Comparison of ENCODE assay signal across 10 cellular contexts in the genomic region with DNA sequence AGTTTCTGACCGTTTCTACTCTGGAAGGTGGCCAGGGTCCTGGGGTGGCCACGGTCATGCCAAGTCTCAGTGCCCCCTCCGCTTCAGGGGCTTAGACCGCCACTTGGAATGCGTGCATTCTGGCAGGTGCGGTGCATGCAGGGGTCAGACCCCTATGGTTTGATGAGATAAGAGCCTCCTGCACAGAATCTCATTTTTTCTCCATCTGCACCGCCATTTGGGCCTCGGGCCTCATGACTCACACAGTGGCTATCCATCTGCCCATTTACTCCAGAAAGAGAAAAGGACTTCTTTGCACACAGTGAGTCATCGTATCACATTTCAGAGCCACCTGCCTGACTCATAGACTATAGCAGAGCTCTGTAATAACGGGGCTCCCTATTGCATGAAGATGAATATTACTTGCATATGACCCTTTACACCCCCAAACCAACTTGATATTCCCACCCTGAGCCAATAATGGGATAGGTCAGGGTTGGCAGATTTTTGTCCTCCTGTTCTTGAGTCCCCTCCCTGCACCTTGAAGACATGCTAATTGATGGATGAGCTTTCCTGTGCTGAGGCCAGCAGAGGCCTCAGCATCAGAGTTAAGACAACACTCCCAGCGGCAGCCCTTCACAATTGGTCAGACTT.
DNase-seq lines count a peak whose midpoint lies in the region; ATAC-seq, FAIRE-seq and TF ChIP-seq lines count a peak whose summit lies in the region.
"Had no signal": no experiment of that assay in that cellular context is flagged by ENCODE, and none has a peak within 500 bp of the region (broad histone marks: within the 10 kb centered on the region; RNA-seq: fewer than 3 reads in every experiment).

No MANE protein-coding gene starts in this region.

- FAIRE-seq in GM19239 (lab: Jason Lieb, UNC): no peak

- DNase-seq in AG08396 (ENCODE audit: low spot score) (peak; percentile 70), LHCN-M2 (ENCODE audit: low read depth) (peak; percentile 96), T1000 (lab: John Stamatoyannopoulos, UW) (peak; percentile 80), inferior parietal cortex (ENCODE audit: extremely low spot score) (peak; percentile 67), right cardiac atrium (no peak), right atrium auricular region (ENCODE audit: low spot score) (no peak), GM19239 (ENCODE audit: insufficient read length, low spot score) (no peak)
- DNase-seq in activated CD8-positive, alpha-beta memory T cell treated with anti-CD3 and anti-CD28 coated beads for 24 hours: no peak
- DNase-seq: activated naive CD8-positive, alpha-beta T cell treated with anti-CD3 and anti-CD28 coated beads, Interleukin-2, amount 10 ng/mL, durations not matched to agents 7 days and 5 days; GDM1 had no signal

- ATAC-seq in right cardiac atrium: no peak

- no peak for TF ChIP-seq CTCF in right atrium auricular region (IDR thresholded peaks at IDR 0.05)

- intact Hi-C loops in right cardiac atrium (cut with DNase I): no loop called here

- H3K27ac ChIP-seq in right cardiac atrium (ENCODE audit: low read length) (no peak overlapping the region), right atrium auricular region (no peak overlapping the region)

- no peak overlapping the region for H3K4me3 ChIP-seq in right cardiac atrium (ENCODE audit: low read length)
- H3K4me3 ChIP-seq in right atrium auricular region: no peak overlapping the region

- H3K4me1 ChIP-seq in right cardiac atrium (ENCODE audit: control insufficient read depth, insufficient read depth, low read length): peaks cover 4% of the 10 kb centered on the region
- peaks cover 0 to 20% of the 10 kb centered on the region in 2 donors for H3K4me1 ChIP-seq in right atrium auricular region

- H3K27me3 ChIP-seq in right cardiac atrium (ENCODE audit: control insufficient read depth, insufficient read depth) (no peaks in the 10 kb centered on the region), right atrium auricular region (no peaks in the 10 kb centered on the region)

- 86% methylated on average over 11 of the region's 11 CpGs for WGBS in right cardiac atrium

- no peaks in the 10 kb centered on the region for H3K9me3 ChIP-seq in right cardiac atrium (ENCODE audit: control insufficient read depth, low read length)
- no peaks in the 10 kb centered on the region for H3K9me3 ChIP-seq in right atrium auricular region

- H3K36me3 ChIP-seq in right atrium auricular region: no peaks in the 10 kb centered on the region

Comparison
In these comparisons a context has a peak if more than half of its experiments do, and no peak if none do; other contexts are left out.
1. DNase-seq: peak in AG08396 (single experiment), LHCN-M2 (single experiment), T1000 (single experiment) and inferior parietal cortex (single experiment); none in activated CD8-positive, alpha-beta memory T cell treated with anti-CD3 and anti-CD28 coated beads for 24 hours (single experiment), right cardiac atrium (0 of 3), right atrium auricular region (single experiment) and GM19239 (single experiment).